In the genomic region with DNA sequence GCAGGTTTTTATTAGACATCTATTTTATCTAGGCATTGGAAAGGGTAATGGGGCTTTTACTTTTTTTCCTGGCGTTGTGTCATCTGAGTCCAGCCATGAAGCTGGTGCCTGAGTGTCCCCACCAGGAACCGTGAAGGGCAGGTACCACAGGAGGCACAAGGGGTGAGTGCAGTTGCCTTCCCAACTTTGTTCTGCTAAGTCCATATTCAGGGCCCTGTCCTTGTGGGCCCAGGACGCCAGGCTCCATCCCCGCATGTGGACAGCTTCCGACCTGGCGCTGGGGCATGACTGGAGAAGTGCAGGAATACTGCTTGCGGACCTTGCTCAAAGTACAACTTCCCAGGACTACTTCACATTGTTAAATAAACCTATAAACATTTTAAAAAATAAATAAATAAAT, we compare ENCODE assay signal across 27 cellular contexts.
"Had no signal": no experiment of that assay in that cellular context is flagged by ENCODE, and none has a peak within 500 bp of the region (broad histone marks: within the 10 kb centered on the region; RNA-seq: fewer than 3 reads in every experiment).

No MANE protein-coding gene starts in this region.

- H2AFZ ChIP-seq: parathyroid adenoma had no signal

- H3K36me3 Mint-ChIP-seq: immature natural killer cell; naive thymus-derived CD4-positive, alpha-beta T cell; natural killer cell treated with Interleukin-12 subunit alpha and Interleukin-12 subunit beta and Interleukin-15 and Interleukin-18, amount 100 ng/mL, for 72 hours; stimulated activated naive B cell treated with anti-CD40 and anti-IgM and Interleukin-4, amounts not matched to agents 10 μg/mL and 1 μg/mL and 100 μg/mL, for 72 hours had no signal

- H3K9ac ChIP-seq: parathyroid adenoma had no signal

- H3K27ac ChIP-seq: left lung, lower lobe of right lung, parathyroid adenoma, psoas muscle, right lobe of liver, stomach, testis, thyroid gland, transverse colon, upper lobe of right lung had no signal

- ATAC-seq: left colon; left lung; lower lobe of right lung; mucosa of descending colon; naive thymus-derived CD4-positive, alpha-beta T cell; natural killer cell treated with Interleukin-12 subunit alpha and Interleukin-12 subunit beta and Interleukin-15 and Interleukin-18, amount 100 ng/mL, for 72 hours; psoas muscle; right lobe of liver; stimulated activated naive B cell treated with anti-CD40 and anti-IgM and Interleukin-4, amounts not matched to agents 10 μg/mL and 1 μg/mL and 100 μg/mL, for 72 hours; stimulated activated naive CD8-positive, alpha-beta T cell treated with anti-CD3 and anti-CD28 coated beads, Interleukin-15, Interleukin-2, amounts not matched to agents 100 U/mL and 50 U/mL, for 24 hours; upper lobe of right lung had no signal

- H3K27me3 Mint-ChIP-seq: natural killer cell treated with Interleukin-12 subunit alpha and Interleukin-12 subunit beta and Interleukin-15 and Interleukin-18, amount 100 ng/mL, for 72 hours; stimulated activated naive B cell treated with anti-CD40 and anti-IgM and Interleukin-4, amounts not matched to agents 10 μg/mL and 1 μg/mL and 100 μg/mL, for 72 hours had no signal

- H3K4me3 Mint-ChIP-seq: immature natural killer cell; naive thymus-derived CD4-positive, alpha-beta T cell; natural killer cell treated with Interleukin-12 subunit alpha and Interleukin-12 subunit beta and Interleukin-15 and Interleukin-18, amount 100 ng/mL, for 72 hours; stimulated activated naive B cell treated with anti-CD40 and anti-IgM and Interleukin-4, amounts not matched to agents 10 μg/mL and 1 μg/mL and 100 μg/mL, for 72 hours had no signal

- H3K27ac Mint-ChIP-seq: immature natural killer cell; naive thymus-derived CD4-positive, alpha-beta T cell; natural killer cell treated with Interleukin-12 subunit alpha and Interleukin-12 subunit beta and Interleukin-15 and Interleukin-18, amount 100 ng/mL, for 72 hours; stimulated activated naive B cell treated with anti-CD40 and anti-IgM and Interleukin-4, amounts not matched to agents 10 μg/mL and 1 μg/mL and 100 μg/mL, for 72 hours had no signal

- H3K9me3 ChIP-seq: left lung, lower lobe of right lung, mucosa of descending colon, psoas muscle, right lobe of liver, testis, thyroid gland, transverse colon, upper lobe of right lung had no signal

- DNase-seq: hypothalamus; immature natural killer cell; kidney; left colon; left lung; lower lobe of right lung; mammary epithelial cell; mesendoderm; midbrain; mucosa of descending colon; naive thymus-derived CD4-positive, alpha-beta T cell; psoas muscle; right lobe of liver; stimulated activated CD4-positive, alpha-beta T cell treated with anti-CD3 and anti-CD28 coated beads, Interleukin-1b, Interleukin-23, amount 100 ng/mL, for 48 hours; stimulated activated CD4-positive, alpha-beta T cell treated with anti-CD3 and anti-CD28 coated beads, Interleukin-2, amount 100 ng/mL, for 48 hours; stimulated activated CD4-positive, alpha-beta T cell treated with anti-CD3 and anti-CD28 coated beads, Interleukin-4, amount 100 ng/mL, for 4 hours; stimulated activated CD8-positive, alpha-beta memory T cell treated with anti-CD3 and anti-CD28 coated beads, Interleukin-4, amount 100 ng/mL, for 48 hours; stimulated activated naive B cell treated with anti-CD40 and anti-IgM and Interleukin-4, amounts not matched to agents 10 μg/mL and 1 μg/mL and 100 μg/mL, for 72 hours; stimulated activated naive CD8-positive, alpha-beta T cell treated with anti-CD3 and anti-CD28 coated beads, Interleukin-15, Interleukin-2, amounts not matched to agents 100 U/mL and 50 U/mL, for 24 hours; stomach; testis; thyroid gland; transverse colon; upper lobe of right lung had no signal

- H3K4me1 ChIP-seq: lower lobe of right lung, parathyroid adenoma, psoas muscle, right lobe of liver, testis had no signal

- H3K27me3 ChIP-seq: left lung, right lobe of liver, stomach, testis, thyroid gland, transverse colon, upper lobe of right lung had no signal

- H3K36me3 ChIP-seq: left lung, lower lobe of right lung, right lobe of liver, stomach, thyroid gland, transverse colon, upper lobe of right lung had no signal

- H3K79me2 ChIP-seq: parathyroid adenoma had no signal

- H3K4me2 ChIP-seq: smooth muscle cell had no signal

- H3K4me3 ChIP-seq: left lung, lower lobe of right lung, mucosa of descending colon, psoas muscle, right lobe of liver, smooth muscle cell, stomach, testis, thyroid gland, transverse colon, upper lobe of right lung had no signal

- H3K9me3 Mint-ChIP-seq: immature natural killer cell; naive thymus-derived CD4-positive, alpha-beta T cell; natural killer cell treated with Interleukin-12 subunit alpha and Interleukin-12 subunit beta and Interleukin-15 and Interleukin-18, amount 100 ng/mL, for 72 hours had no signal
